8 cellular contexts compared by ENCODE assay signal in genomic region chr7:29921404-29922010, GRCh38.
DNase-seq lines count a peak whose midpoint lies in the region; ATAC-seq and TF ChIP-seq lines count a peak whose summit lies in the region.

No MANE protein-coding gene starts in this region.

- peak; percentile 79 for ATAC-seq in HG02642 (IDR thresholded peaks at IDR 0.05; ENCODE audit: poor library complexity, unreplicated experiment)

- H3K4me3 ChIP-seq in GM12865 (ENCODE audit: low read depth, low read length) (no peak overlapping the region), iPS DF 6.9 (ENCODE audit: low read length) (no peak overlapping the region)

- no peaks in the 10 kb centered on the region for H3K27me3 ChIP-seq in iPS DF 6.9 (ENCODE audit: control insufficient read depth, insufficient read depth, low read length)

- peak; percentile 89 for TF ChIP-seq CTCF in GM12865 (IDR thresholded peaks at IDR 0.05; ENCODE audit: insufficient read depth, low read depth, low read length, missing control alignments)

- no peak overlapping the region for H3K27ac ChIP-seq in iPS DF 6.9 (ENCODE audit: low read length)

- no peaks in the 10 kb centered on the region for H3K4me1 ChIP-seq in iPS DF 6.9 (ENCODE audit: control insufficient read depth, insufficient read depth, low read length)

- DNase-seq in A172 (ENCODE audit: low spot score) (peak; percentile 70), GM12865 (ENCODE audit: low read depth) (peak; percentile 74), NAMALWA (ENCODE audit: low spot score) (peak; percentile 90), SK-MEL-5 (ENCODE audit: low read depth, low spot score) (peak; percentile 93), astrocyte of the hippocampus (ENCODE audit: low read depth, low spot score) (peak; percentile 79), iPS DF 6.9 (ENCODE audit: low read depth, low spot score) (peak; percentile 61)
- peak; percentile 36 for DNase-seq in stimulated activated CD4-positive, alpha-beta T cell treated with anti-CD3 and anti-CD28 coated beads, Interleukin-1b, Interleukin-23, amount 100 ng/mL, for 48 hours

- no CpG with 5 or more reads among the region's 4 CpGs for WGBS in iPS DF 6.9 (ENCODE audit: insufficient coverage, insufficient read length)

- in situ Hi-C loops in SK-MEL-5 (cut with HindIII; ENCODE audit: low pct_unique_long_range_greater_than_20kb, low sequenced_read_pairs) = no loop called here

- H3K9me3 ChIP-seq in iPS DF 6.9 (ENCODE audit: control insufficient read depth, insufficient read depth, low read length) = no peaks in the 10 kb centered on the region

- peaks cover 11% of the 10 kb centered on the region; the same call in 1 of the 2 replicates for H3K36me3 ChIP-seq in iPS DF 6.9 (ENCODE audit: control insufficient read depth, insufficient read depth, low read length)

Comparison
In these comparisons a context has a peak if more than half of its experiments do, and no peak if none do; other contexts are left out.
1. DNase-seq: peak in every context shown above with its lines; median percentile 93 in SK-MEL-5; 90 in NAMALWA; 79 in astrocyte of the hippocampus; 74 in GM12865; 70 in A172; 61 in iPS DF 6.9; 36 in stimulated activated CD4-positive, alpha-beta T cell treated with anti-CD3 and anti-CD28 coated beads, Interleukin-1b, Interleukin-23, amount 100 ng/mL, for 48 hours.